ENCODE assay signal across 8 cellular contexts in genomic region chr19:3985643-3986259, GRCh38. TPM values are rescaled to one million over a fixed set of nuclear protein-coding genes. Genes with fewer than 3 reads are reported as not detected.
DNase-seq lines count a peak whose midpoint lies in the region; ATAC-seq and TF ChIP-seq lines count a peak whose summit lies in the region.

No MANE protein-coding gene starts in this region.

- H3K36me3 Mint-ChIP-seq in activated T-cell treated with anti-CD3 and anti-CD28 coated beads, Interleukin-2, amount 50 U/mL, for 72 hours (ENCODE audit: insufficient read depth in 2 of 2), result peaks cover 18 to 34% of the 10 kb centered on the region in 2 donors
- H3K36me3 Mint-ChIP-seq in activated naive CD8-positive, alpha-beta T cell treated with anti-CD3 and anti-CD28 coated beads, Interleukin-2, amount 50 U/mL, for 24 hours (ENCODE audit: low read depth), result peaks cover 45% of the 10 kb centered on the region

- no peaks in the 10 kb centered on the region for H3K27me3 ChIP-seq in liver (ENCODE audit: control insufficient read depth in 4 of 4, insufficient read depth in 4 of 4, low read length in 3 of 4)
- no peaks in the 10 kb centered on the region for H3K27me3 ChIP-seq in tibial nerve

- peak overlapping the region; percentile 38 to 79 for H3K9ac ChIP-seq in liver (ENCODE audit: low read depth in 1 of 2, low read length in 2 of 2)

- H3K36me3 ChIP-seq in liver (ENCODE audit: control insufficient read depth in 4 of 4, insufficient read depth in 3 of 4, low read depth in 1 of 4, low read length in 3 of 4) (peaks cover 18 to 31% (median 29%) of the 10 kb centered on the region in 4 donors), tibial nerve (peaks cover 12 to 35% (median 31%) of the 10 kb centered on the region in 3 donors)

- no peak for DNase-seq in activated T-cell treated with anti-CD3 and anti-CD28 coated beads, Interleukin-2, amount 50 U/mL, for 72 hours
- no peak for DNase-seq in activated T-cell treated with anti-CD3 and anti-CD28 coated beads, Interleukin-2, amount 50 U/mL, for 1 hour
- no peak for DNase-seq in activated naive CD8-positive, alpha-beta T cell treated with anti-CD3 and anti-CD28 coated beads, Interleukin-2, amount 50 U/mL, for 24 hours
- DNase-seq in tibial nerve (ENCODE audit: low spot score in 2 of 2), result no peak
- no peak for DNase-seq in COLO829 (ENCODE audit: low spot score)
- DNase-seq in stimulated activated CD4-positive, alpha-beta T cell treated with anti-CD3 and anti-CD28 coated beads, Interleukin-15, amount 100 ng/mL, for 24 hours, result no peak

- no peak for TF ChIP-seq RAD21 in liver (IDR thresholded peaks at IDR 0.05)

- H3K27ac ChIP-seq in liver (ENCODE audit: low read depth in 1 of 2, low read length in 2 of 2) (peak overlapping the region; percentile 57 to 97), tibial nerve (peak overlapping the region; percentile 46 to 94 (median 90))

- H3K9me3 ChIP-seq in liver (ENCODE audit: control insufficient read depth in 4 of 4, low read length in 3 of 4) (no peaks in the 10 kb centered on the region), tibial nerve (no peaks in the 10 kb centered on the region)

- peaks cover 0 to 38% (median 31%) of the 10 kb centered on the region in 4 donors for H3K4me1 ChIP-seq in liver (ENCODE audit: control insufficient read depth in 4 of 4, insufficient read depth in 4 of 4, low read length in 3 of 4)
- H3K4me1 ChIP-seq in tibial nerve, result peaks cover 3 to 62% (median 29%) of the 10 kb centered on the region in 4 donors

- no peak for TF ChIP-seq POLR2A in tibial nerve (IDR thresholded peaks at IDR 0.05)

- TF ChIP-seq CTCF in liver (IDR thresholded peaks at IDR 0.05; ENCODE audit: low read depth, low read length, missing input control) (no peak), tibial nerve (IDR thresholded peaks at IDR 0.05) (no peak)

- no peak for ATAC-seq in activated T-cell treated with anti-CD3 and anti-CD28 coated beads, Interleukin-2, amount 50 U/mL, for 72 hours (replicated peaks in 1 of 2)
- ATAC-seq in activated naive CD8-positive, alpha-beta T cell treated with anti-CD3 and anti-CD28 coated beads, Interleukin-2, amount 50 U/mL, for 24 hours, result no peak
- ATAC-seq in HG02970 (IDR thresholded peaks at IDR 0.05; ENCODE audit: low FRiP score, unreplicated experiment), result no peak

- H3K27me3 Mint-ChIP-seq in activated T-cell treated with anti-CD3 and anti-CD28 coated beads, Interleukin-2, amount 50 U/mL, for 72 hours (ENCODE audit: low read depth), result no peaks in the 10 kb centered on the region
- peaks cover 1% of the 10 kb centered on the region for H3K27me3 Mint-ChIP-seq in activated naive CD8-positive, alpha-beta T cell treated with anti-CD3 and anti-CD28 coated beads, Interleukin-2, amount 50 U/mL, for 24 hours

- H3K4me3 ChIP-seq in liver (ENCODE audit: low read depth in 1 of 3, low read length in 3 of 3), result peak overlapping the region in 2 of 3 donors; percentile 74 to 99
- peak overlapping the region; percentile 61 to 99 (median 84) for H3K4me3 ChIP-seq in tibial nerve

- WGBS in liver, result 3% methylated on average over 19 of the region's 19 CpGs
- 4 to 5% methylated on average over 18 to 19 of the region's 19 CpGs for WGBS in tibial nerve, 2 donors

- H3K4me1 Mint-ChIP-seq in activated T-cell treated with anti-CD3 and anti-CD28 coated beads, Interleukin-2, amount 50 U/mL, for 72 hours (ENCODE audit: low read depth), result peaks cover 73% of the 10 kb centered on the region
- peaks cover 70% of the 10 kb centered on the region for H3K4me1 Mint-ChIP-seq in activated naive CD8-positive, alpha-beta T cell treated with anti-CD3 and anti-CD28 coated beads, Interleukin-2, amount 50 U/mL, for 24 hours

- no peak for TF ChIP-seq EP300 in tibial nerve (IDR thresholded peaks at IDR 0.05)

- peaks cover under 1 to 1% of the 10 kb centered on the region in 2 donors for H3K9me3 Mint-ChIP-seq in activated T-cell treated with anti-CD3 and anti-CD28 coated beads, Interleukin-2, amount 50 U/mL, for 72 hours
- peaks cover 2% of the 10 kb centered on the region for H3K9me3 Mint-ChIP-seq in activated naive CD8-positive, alpha-beta T cell treated with anti-CD3 and anti-CD28 coated beads, Interleukin-2, amount 50 U/mL, for 24 hours

- H3K4me3 Mint-ChIP-seq in activated T-cell treated with anti-CD3 and anti-CD28 coated beads, Interleukin-2, amount 50 U/mL, for 72 hours, result peak overlapping the region; percentile 94 to 95
- H3K4me3 Mint-ChIP-seq in activated naive CD8-positive, alpha-beta T cell treated with anti-CD3 and anti-CD28 coated beads, Interleukin-2, amount 50 U/mL, for 24 hours, result peak overlapping the region; percentile 98

- peak overlapping the region; percentile 97 for H3K27ac Mint-ChIP-seq in activated T-cell treated with anti-CD3 and anti-CD28 coated beads, Interleukin-2, amount 50 U/mL, for 72 hours
- peak overlapping the region; percentile 98 for H3K27ac Mint-ChIP-seq in activated naive CD8-positive, alpha-beta T cell treated with anti-CD3 and anti-CD28 coated beads, Interleukin-2, amount 50 U/mL, for 24 hours

TF ChIP-seq in liver, 16 proteins besides CTCF, POLR2A, EP300 and RAD21:
- TF ChIP-seq FOXA1 (IDR thresholded peaks at IDR 0.05), result no peak
- TF ChIP-seq EGR1 (IDR thresholded peaks at IDR 0.05; ENCODE audit: low read depth in 2 of 2), result no peak
- no peak for TF ChIP-seq SP1 (IDR thresholded peaks at IDR 0.05)
- TF ChIP-seq HNF4A (conservative IDR thresholded peaks at IDR 0.05), result no peak
- no peak for TF ChIP-seq HNF4G (IDR thresholded peaks at IDR 0.05)
- no peak for TF ChIP-seq ZBTB33 (IDR thresholded peaks at IDR 0.05)
- no peak for TF ChIP-seq TAF1 (conservative IDR thresholded peaks at IDR 0.05)
- TF ChIP-seq RXRA (IDR thresholded peaks at IDR 0.05), result no peak

RNA-seq across cellular contexts. Expression of gene EEF2, which starts 0.5 kb away (rescaled TPM):
- total RNA-seq in activated T-cell treated with anti-CD3 and anti-CD28 coated beads, Interleukin-2, amount 50 U/mL, for 72 hours, result 1,000 to 10,000 TPM; 3,876 to 4,058 TPM
- total RNA-seq in liver (1,000 to 10,000 TPM in 1 of 2 donors, 100 to 1,000 TPM in 1; 945 to 1,090 TPM), tibial nerve (1,000 to 10,000 TPM; 1,233 to 1,650 (median 1,549) TPM)
- 100 to 1,000 TPM; 244 to 691 TPM for polyA plus RNA-seq in liver

RNA-seq across cellular contexts. Expression of gene DAPK3, which starts 14.9 kb away (rescaled TPM):
- 10 to 100 TPM; 33.8 to 45.9 TPM for total RNA-seq in activated T-cell treated with anti-CD3 and anti-CD28 coated beads, Interleukin-2, amount 50 U/mL, for 72 hours
- total RNA-seq in liver (10 to 100 TPM; 20.9 to 29.5 TPM), tibial nerve (10 to 100 TPM; 58.8 to 87.7 (median 70.3) TPM)
- polyA plus RNA-seq in liver, result 10 to 100 TPM in 1 of 2 donors, 1 to 10 TPM in 1; 3.0 to 26.7 TPM

RNA-seq across cellular contexts. Expression of gene PIAS4, which starts 21.8 kb away (rescaled TPM):
- 10 to 100 TPM; 33.4 TPM for total RNA-seq in activated T-cell treated with anti-CD3 and anti-CD28 coated beads, Interleukin-2, amount 50 U/mL, for 72 hours
- total RNA-seq in liver (10 to 100 TPM; 10.8 to 14.1 TPM), tibial nerve (10 to 100 TPM; 23.0 to 32.4 (median 26.3) TPM)
- polyA plus RNA-seq in liver, result 10 to 100 TPM in 1 of 2 donors, 1 to 10 TPM in 1; 5.6 to 10.4 TPM

RNA-seq across cellular contexts. Expression of gene NMRK2, which starts 52.9 kb away (rescaled TPM):
- total RNA-seq in activated T-cell treated with anti-CD3 and anti-CD28 coated beads, Interleukin-2, amount 50 U/mL, for 72 hours, result not detected
- not detected for total RNA-seq in liver
- polyA plus RNA-seq in liver, result under 1 TPM in 1 of 2 donors, not detected in 1; 0.07 TPM
- total RNA-seq in tibial nerve, result not detected
